In the genomic region with DNA sequence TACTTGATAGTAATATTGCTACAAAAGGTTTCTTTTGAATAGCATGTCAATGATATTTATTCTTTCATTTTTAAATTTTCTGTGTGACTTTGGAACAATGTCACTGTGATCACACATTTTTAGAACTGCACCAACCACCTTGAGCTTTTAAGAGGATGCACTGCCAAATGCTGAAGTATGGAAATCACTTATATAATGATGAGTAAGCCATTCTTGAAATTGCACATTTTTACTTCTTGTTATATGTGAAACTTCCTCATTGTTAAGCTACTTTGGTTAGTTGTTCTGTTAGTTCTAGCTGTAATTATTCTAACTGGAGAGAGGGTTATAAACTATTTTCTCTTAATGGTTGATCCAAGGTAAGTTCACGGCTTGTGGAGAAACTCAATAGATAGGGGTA, we compare ENCODE assay signal across 26 cellular contexts.
"Had no signal": no experiment of that assay in that cellular context is flagged by ENCODE, and none has a peak within 500 bp of the region (broad histone marks: within the 10 kb centered on the region; RNA-seq: fewer than 3 reads in every experiment).

No MANE protein-coding gene starts in this region.

- H3K9me3 ChIP-seq: SJSA1, SK-N-SH had no signal

- H3K36me3 ChIP-seq: SJSA1 had no signal

- DNase-seq: MV-4-11, NCI-H1092, NCI-H1105 treated with DMSO at 0.1 percent for 48 hours, NCI-H1417 treated with DMSO at 0.1 percent for 48 hours, NCI-H146, NCI-H187, NCI-H2029, NCI-H2081 treated with DMSO at 0.1 percent for 48 hours, NCI-H2171, NCI-H226, NCI-H446, NCI-H510A, NCI-H524 treated with DMSO at 0.1 percent for 48 hours, NCI-H69, NCI-H774, Right ventricle myocardium superior, RPMI8226, SIG-M5, SK-N-SH, T-helper 2 cell, T-helper 9 cell had no signal

- H3K27me3 ChIP-seq: SJSA1 had no signal

- H3K4me1 ChIP-seq: SJSA1 had no signal

- H3K9ac ChIP-seq: KMS-11, SK-N-SH had no signal

- FAIRE-seq: HTR-8/SVneo, RCC 7860 had no signal

- H3K4me3 ChIP-seq: SJSA1 had no signal

- H3K27ac ChIP-seq: HL-60, KMS-11, SJSA1 had no signal

- H3K4me2 ChIP-seq: KMS-11, SK-N-SH had no signal
